Comparison of ENCODE assay signal across 9 cellular contexts in genomic region chr12:88063375-88063774, GRCh38. TPM values are rescaled to one million over a fixed set of nuclear protein-coding genes. Genes with fewer than 3 reads are reported as not detected.
DNase-seq lines count a peak whose midpoint lies in the region; ATAC-seq, FAIRE-seq and TF ChIP-seq lines count a peak whose summit lies in the region.
"Had no signal": no experiment of that assay in that cellular context is flagged by ENCODE, and none has a peak within 500 bp of the region (broad histone marks: within the 10 kb centered on the region; RNA-seq: fewer than 3 reads in every experiment).

No MANE protein-coding gene starts in this region.

- peaks cover 28% of the 10 kb centered on the region for H3K36me3 ChIP-seq in SJCRH30
- H3K36me3 ChIP-seq: neutrophil had no signal

- H3K4me1 Mint-ChIP-seq in endothelial cell (ENCODE audit: unreplicated experiment), result no peaks in the 10 kb centered on the region

- H3K9me3 ChIP-seq in SJCRH30 (replicated peaks), result no peaks in the 10 kb centered on the region
- H3K9me3 ChIP-seq: neutrophil had no signal

- peak; percentile 68 for ATAC-seq in GM18520 (IDR thresholded peaks at IDR 0.05; ENCODE audit: unreplicated experiment)
- ATAC-seq in GM21717 (IDR thresholded peaks at IDR 0.05; ENCODE audit: unreplicated experiment), result peak; percentile 94
- ATAC-seq in HG03378 (IDR thresholded peaks at IDR 0.05; ENCODE audit: unreplicated experiment), result peak; percentile 92

- H3K4me3 Mint-ChIP-seq in endothelial cell (ENCODE audit: unreplicated experiment), result no peak overlapping the region

- H3K4me1 ChIP-seq in SJCRH30, result no peaks in the 10 kb centered on the region

- H3K4me3 ChIP-seq in fibroblast of villous mesenchyme (ENCODE audit: low read depth, low read length) (no peak overlapping the region), SJCRH30 (no peak overlapping the region)

- H3K27me3 Mint-ChIP-seq in endothelial cell (ENCODE audit: unreplicated experiment), result no peaks in the 10 kb centered on the region

- no peaks in the 10 kb centered on the region for H3K27me3 ChIP-seq in SJCRH30
- H3K27me3 ChIP-seq: neutrophil had no signal

- FAIRE-seq in D721Med (lab: Jason Lieb, UNC), result no peak

- no peaks in the 10 kb centered on the region for H3K36me3 Mint-ChIP-seq in endothelial cell (ENCODE audit: low read depth, unreplicated experiment)

- peak; percentile 42 for DNase-seq in fibroblast of villous mesenchyme (ENCODE audit: low read depth)
- no peak for DNase-seq in endothelial cell (ENCODE audit: low spot score)
- DNase-seq in D721Med (ENCODE audit: insufficient read length, low spot score), result no peak
- no peak for DNase-seq in UCSD-AML1 (lab: John Stamatoyannopoulos, UW; ENCODE audit: unreplicated experiment)
- DNase-seq in SJCRH30, result no peak

- no peak overlapping the region for H3K27ac Mint-ChIP-seq in endothelial cell (ENCODE audit: unreplicated experiment)

- no peaks in the 10 kb centered on the region for H3K9me3 Mint-ChIP-seq in endothelial cell (ENCODE audit: unreplicated experiment)

- no peak overlapping the region for H3K27ac ChIP-seq in SJCRH30
- H3K27ac ChIP-seq: neutrophil had no signal

- no peak for TF ChIP-seq CTCF in fibroblast of villous mesenchyme (IDR thresholded peaks at IDR 0.05; ENCODE audit: insufficient read depth, low read depth, low read length)
- TF ChIP-seq CTCF in endothelial cell (IDR thresholded peaks at IDR 0.05; ENCODE audit: unreplicated experiment), result no peak
- no peak for TF ChIP-seq CTCF in D721Med (IDR thresholded peaks at IDR 0.05; ENCODE audit: insufficient read depth, missing control alignments)

RNA-seq across cellular contexts. Expression of gene C12orf50, which starts 34.2 kb away (rescaled TPM):
- under 0.01 TPM in 1 of 2 replicates, not detected in the other for total RNA-seq in fibroblast of villous mesenchyme
- not detected for total RNA-seq in endothelial cell (ENCODE audit: unreplicated experiment)
- total RNA-seq in SJCRH30 (2014; rRNA removed; shearing (Covaris generic)), result 0.28 TPM in 1 of 2 replicates, not detected in the other
